In the genomic region with DNA sequence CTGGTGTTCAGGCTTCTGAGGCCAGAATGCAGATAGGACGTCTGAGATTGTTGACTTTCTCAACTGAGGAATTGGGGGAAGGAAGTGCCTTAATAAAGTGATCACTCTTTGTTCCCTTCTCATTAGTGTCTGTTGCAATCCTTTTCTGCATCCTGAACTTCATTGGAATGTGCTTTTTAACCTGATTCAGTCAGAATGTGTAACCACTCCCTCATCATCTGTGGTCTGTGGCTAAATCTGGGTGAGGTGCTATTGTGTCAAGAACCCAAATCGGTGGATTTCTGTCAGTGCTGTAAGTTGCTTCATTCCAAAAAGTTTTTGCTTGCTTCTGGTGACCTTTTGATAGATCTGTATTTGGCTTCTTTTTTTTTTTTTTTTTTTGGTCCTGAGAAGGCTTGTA, we compare ENCODE assay signal across 13 cellular contexts. TPM values are rescaled to one million over a fixed set of nuclear protein-coding genes. Genes with fewer than 3 reads are reported as not detected.
DNase-seq lines count a peak whose midpoint lies in the region; ATAC-seq and TF ChIP-seq lines count a peak whose summit lies in the region.
"Had no signal": no experiment of that assay in that cellular context is flagged by ENCODE, and none has a peak within 500 bp of the region (broad histone marks: within the 10 kb centered on the region; RNA-seq: fewer than 3 reads in every experiment).

No MANE protein-coding gene starts in this region.

- H3K27me3 ChIP-seq in CD4-positive, CD25-positive, alpha-beta regulatory T cell (ENCODE audit: control insufficient read depth, insufficient read depth, low read length): no peaks in the 10 kb centered on the region
- no peaks in the 10 kb centered on the region for H3K27me3 ChIP-seq in neutrophil
- H3K27me3 ChIP-seq in dorsolateral prefrontal cortex: no peaks in the 10 kb centered on the region
- no peaks in the 10 kb centered on the region for H3K27me3 ChIP-seq in ascending aorta
- H3K27me3 ChIP-seq: transverse colon had no signal

- H3K4me3 ChIP-seq in CD4-positive, CD25-positive, alpha-beta regulatory T cell (ENCODE audit: low read depth, low read length): no peak overlapping the region
- H3K4me3 ChIP-seq in neutrophil (ENCODE audit: low read depth in 1 of 2, low read length in 1 of 2) (no peak overlapping the region), dorsolateral prefrontal cortex (no peak overlapping the region), ascending aorta (no peak overlapping the region)
- H3K4me3 ChIP-seq: lower lobe of right lung, transverse colon had no signal

- DNase-seq in CD4-positive, CD25-positive, alpha-beta regulatory T cell: peak in 1 of 3 donors; percentile 25
- DNase-seq in dorsolateral prefrontal cortex (no peak), ascending aorta (ENCODE audit: low spot score in 2 of 2) (no peak)
- no peak for DNase-seq in stimulated activated naive CD4-positive, alpha-beta T cell (lab: John Stamatoyannopoulos, UW)
- DNase-seq: activated CD4-positive, CD25-positive, alpha-beta regulatory T cell; effector CD8-positive, alpha-beta T cell; lower lobe of right lung; NCI-H69; transverse colon had no signal

- H3K27ac Mint-ChIP-seq in CD4-positive, CD25-positive, alpha-beta regulatory T cell: peak overlapping the region; percentile 60 to 72 (median 65)
- H3K27ac Mint-ChIP-seq in IgD-negative memory B cell (peak overlapping the region in 2 of 3 donors; percentile 39 to 74), brain (peak overlapping the region in 4 of 5 experiments; percentile 43 to 76 (median 52))

- no peaks in the 10 kb centered on the region for H3K9me3 ChIP-seq in CD4-positive, CD25-positive, alpha-beta regulatory T cell (ENCODE audit: control insufficient read depth in 2 of 2, low read length in 2 of 2)
- H3K9me3 ChIP-seq in neutrophil (no peaks in the 10 kb centered on the region), ascending aorta (no peaks in the 10 kb centered on the region)
- H3K9me3 ChIP-seq: lower lobe of right lung, transverse colon had no signal

- ATAC-seq in CD4-positive, CD25-positive, alpha-beta regulatory T cell (ENCODE audit: low read depth in 2 of 2): peak; percentile 8 to 34
- no peak for ATAC-seq in HG02678 (IDR thresholded peaks at IDR 0.05; ENCODE audit: unreplicated experiment)

- H3K4me3 Mint-ChIP-seq in CD4-positive, CD25-positive, alpha-beta regulatory T cell: peak overlapping the region in 2 of 4 donors; percentile 18 to 38
- H3K4me3 Mint-ChIP-seq in IgD-negative memory B cell (no peak overlapping the region), brain (peak overlapping the region in 1 of 5 experiments; percentile 14)

- H3K27me3 Mint-ChIP-seq in CD4-positive, CD25-positive, alpha-beta regulatory T cell: no peaks in the 10 kb centered on the region
- no peaks in the 10 kb centered on the region for H3K27me3 Mint-ChIP-seq in IgD-negative memory B cell
- H3K27me3 Mint-ChIP-seq in brain: no peaks in the 10 kb centered on the region

- H3K4me1 Mint-ChIP-seq in CD4-positive, CD25-positive, alpha-beta regulatory T cell: peaks cover 21 to 70% (median 44%) of the 10 kb centered on the region in 4 donors
- H3K4me1 Mint-ChIP-seq in IgD-negative memory B cell (peaks cover 15 to 22% (median 17%) of the 10 kb centered on the region in 3 donors), brain (peaks cover 8% of the 10 kb centered on the region)

- peaks cover 20% of the 10 kb centered on the region for H3K4me1 ChIP-seq in CD4-positive, CD25-positive, alpha-beta regulatory T cell (ENCODE audit: control insufficient read depth, insufficient read depth, low read length, poor library complexity, severe bottlenecking)
- H3K4me1 ChIP-seq in neutrophil (ENCODE audit: control insufficient read depth in 1 of 2, insufficient read depth in 1 of 2, low read depth in 1 of 2, low read length in 1 of 2): peaks cover 5 to 10% of the 10 kb centered on the region in 2 experiments
- H3K4me1 ChIP-seq in ascending aorta: peaks cover 0 to 10% of the 10 kb centered on the region in 2 donors

- intact Hi-C loops in dorsolateral prefrontal cortex (cut with DNase I): no loop called here
- intact Hi-C loops in ascending aorta (cut with DNase I): no loop called here

- TF ChIP-seq CTCF in brain (conservative IDR thresholded peaks at IDR 0.05) (no peak), neutrophil (IDR thresholded peaks at IDR 0.05) (no peak), dorsolateral prefrontal cortex (IDR thresholded peaks at IDR 0.05 in 54 of 56, conservative IDR thresholded peaks at IDR 0.05 in 2 of 56; ENCODE audit: low read depth in 1 of 56, partially characterized antibody in 56 of 56) (no peak), ascending aorta (IDR thresholded peaks at IDR 0.05) (no peak)

- peaks cover 36% of the 10 kb centered on the region for H3K36me3 Mint-ChIP-seq in CD4-positive, CD25-positive, alpha-beta regulatory T cell
- H3K36me3 Mint-ChIP-seq in IgD-negative memory B cell (peaks cover 3% of the 10 kb centered on the region), brain (peaks cover 69% of the 10 kb centered on the region)

- no peaks in the 10 kb centered on the region for H3K9me3 Mint-ChIP-seq in CD4-positive, CD25-positive, alpha-beta regulatory T cell
- H3K9me3 Mint-ChIP-seq in IgD-negative memory B cell (no peaks in the 10 kb centered on the region), brain (no peaks in the 10 kb centered on the region)

- no peak overlapping the region for H3K27ac ChIP-seq in CD4-positive, CD25-positive, alpha-beta regulatory T cell (ENCODE audit: insufficient read depth, low read length, poor library complexity, severe bottlenecking)
- H3K27ac ChIP-seq in neutrophil: peak overlapping the region; percentile 70
- H3K27ac ChIP-seq in dorsolateral prefrontal cortex: peak overlapping the region in 26 of 59 donors; percentile 3 to 67 (median 32)
- H3K27ac ChIP-seq in ascending aorta: peak overlapping the region in 1 of 2 donors; percentile 0
- H3K27ac ChIP-seq: lower lobe of right lung, transverse colon had no signal

- peaks cover 79% of the 10 kb centered on the region for H3K36me3 ChIP-seq in CD4-positive, CD25-positive, alpha-beta regulatory T cell (ENCODE audit: control insufficient read depth, insufficient read depth, low read length)
- peaks cover 82% of the 10 kb centered on the region for H3K36me3 ChIP-seq in neutrophil
- H3K36me3 ChIP-seq in ascending aorta: peaks cover 63 to 85% of the 10 kb centered on the region in 2 donors

RNA-seq across cellular contexts. Expression of a gene that starts 38.2 kb away (rescaled TPM):
- 139 TPM for total RNA-seq in CD4-positive, CD25-positive, alpha-beta regulatory T cell
- polyA plus RNA-seq in CD4-positive, CD25-positive, alpha-beta regulatory T cell: 10 to 100 TPM in 3 of 4 donors, 1 to 10 TPM in 1; 9.5 to 13.4 (median 13.0) TPM
- polyA plus RNA-seq in IgD-negative memory B cell: 24.4 TPM
- 61.7 TPM for polyA plus RNA-seq in brain (ENCODE audit: insufficient read depth, low read depth, low replicate concordance)
- total RNA-seq in dorsolateral prefrontal cortex: 100 to 1,000 TPM in 34 of 120 experiments, 10 to 100 TPM in 86; 65.3 to 158 (median 93.3) TPM
- total RNA-seq in ascending aorta: 104 TPM

RNA-seq across cellular contexts. Expression of a gene that starts 53.8 kb away (rescaled TPM):
- total RNA-seq in CD4-positive, CD25-positive, alpha-beta regulatory T cell: 8.6 TPM
- 10 to 100 TPM in 2 of 4 donors, 1 to 10 TPM in 2; 8.3 to 13.2 (median 9.8) TPM for polyA plus RNA-seq in CD4-positive, CD25-positive, alpha-beta regulatory T cell
- 10.6 TPM for polyA plus RNA-seq in IgD-negative memory B cell
- 11.9 TPM for polyA plus RNA-seq in brain (ENCODE audit: insufficient read depth, low read depth, low replicate concordance)
- 10 to 100 TPM in 116 of 120 experiments, 1 to 10 TPM in 4; 9.1 to 22.9 (median 14.3) TPM for total RNA-seq in dorsolateral prefrontal cortex
- total RNA-seq in ascending aorta: 8.8 TPM
